Comparison of ENCODE assay signal across 21 cellular contexts in the genomic region with DNA sequence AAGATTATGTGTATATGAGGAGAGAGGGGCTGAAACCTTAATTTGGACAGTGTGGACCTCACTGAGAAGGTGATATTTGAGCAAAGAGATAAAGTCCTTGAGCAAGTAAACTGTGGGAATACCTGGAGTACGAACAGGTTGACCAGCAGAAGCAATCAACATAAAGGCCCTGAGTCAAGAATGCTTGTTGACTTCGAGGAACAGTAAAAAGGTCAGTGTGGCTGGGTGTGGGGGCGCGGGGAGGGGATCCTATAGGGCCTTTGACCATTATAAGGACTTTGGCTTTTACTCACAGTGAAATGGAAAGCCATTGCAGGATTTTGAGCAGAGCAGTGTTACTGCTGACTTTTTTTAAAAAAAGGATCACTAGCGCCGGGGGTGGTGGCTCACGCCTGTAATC. TPM values are rescaled to one million over a fixed set of nuclear protein-coding genes. Genes with fewer than 3 reads are reported as not detected.
DNase-seq lines count a peak whose midpoint lies in the region; ATAC-seq, FAIRE-seq and TF ChIP-seq lines count a peak whose summit lies in the region.
"Had no signal": no experiment of that assay in that cellular context is flagged by ENCODE, and none has a peak within 500 bp of the region (broad histone marks: within the 10 kb centered on the region; RNA-seq: fewer than 3 reads in every experiment).

No MANE protein-coding gene starts in this region.

- 26% methylated on average over 7 of the region's 7 CpGs for WGBS in HepG2 (ENCODE audit: low lambda C conversion rate)
- 83% methylated on average over 7 of the region's 7 CpGs for WGBS in right lobe of liver (ENCODE audit: insufficient coverage, low coverage, low lambda C conversion rate, missing lambda C conversion rate)

- H3K4me3 ChIP-seq in HepG2 (replicated peaks in 1 of 3; ENCODE audit: insufficient read depth in 1 of 3, low read depth in 2 of 3, low read length in 3 of 3), result no peak overlapping the region
- H3K4me3 ChIP-seq in right lobe of liver, result no peak overlapping the region
- H3K4me3 ChIP-seq in Caco-2 (ENCODE audit: low read depth, low read length), result no peak overlapping the region
- H3K4me3 ChIP-seq: BLaER1 had no signal

- POLR2A ChIA-PET in HepG2 (lab: Yijun Ruan, JAX), result no interaction called here
- POLR2A ChIA-PET in Caco-2 (lab: Charles Lee), result no interaction called here

- in situ Hi-C loops in HepG2 (cut with HindIII; ENCODE audit: extremely low pct_ligation_motif_present, low pct_unique_long_range_greater_than_20kb), result no loop called here

- no peaks in the 10 kb centered on the region for H4K20me1 ChIP-seq in HepG2 (ENCODE audit: insufficient read depth, low read length)
- H4K20me1 ChIP-seq: BLaER1 had no signal

- no peak for ATAC-seq in HepG2
- ATAC-seq in right lobe of liver, result no peak
- ATAC-seq in GM19452 (IDR thresholded peaks at IDR 0.05; ENCODE audit: unreplicated experiment), result no peak
- ATAC-seq in GM21619 (IDR thresholded peaks at IDR 0.05; ENCODE audit: unreplicated experiment), result no peak
- ATAC-seq: CD8-positive, alpha-beta T cell had no signal

- TF ChIP-seq POLR2A in HepG2 (IDR thresholded peaks at IDR 0.05; ENCODE audit: insufficient read depth in 1 of 2, low read depth in 2 of 2, low read length in 2 of 2) (no peak), right lobe of liver (IDR thresholded peaks at IDR 0.05) (no peak)

- H3K4me3 Mint-ChIP-seq in Caco-2 (ENCODE audit: unreplicated experiment), result no peak overlapping the region
- H3K4me3 Mint-ChIP-seq: CD4-positive, alpha-beta T cell; CD8-positive, alpha-beta T cell had no signal

- TF ChIP-seq RAD21 in HepG2 (CRISPR knock-in tag; IDR thresholded peaks at IDR 0.05), result no peak

- no peaks in the 10 kb centered on the region for H3K27me3 Mint-ChIP-seq in Caco-2 (ENCODE audit: insufficient read depth, unreplicated experiment)
- H3K27me3 Mint-ChIP-seq: CD4-positive, alpha-beta T cell had no signal

- H3K36me3 Mint-ChIP-seq in Caco-2 (ENCODE audit: insufficient read depth, unreplicated experiment), result no peaks in the 10 kb centered on the region
- H3K36me3 Mint-ChIP-seq: CD8-positive, alpha-beta T cell had no signal

- intact Hi-C loops in HepG2 (cut with micrococcal nuclease; ENCODE audit: unreplicated experiment) (no loop called here), right lobe of liver (cut with DNase I) (no loop called here), Caco-2 (cut with micrococcal nuclease; ENCODE audit: unreplicated experiment) (no loop called here)

- no peak overlapping the region for H2AFZ ChIP-seq in HepG2 (ENCODE audit: low read length)

- H3K9me3 ChIP-seq in HepG2 (ENCODE audit: low read length) (no peaks in the 10 kb centered on the region), right lobe of liver (no peaks in the 10 kb centered on the region), Caco-2 (no peaks in the 10 kb centered on the region)
- H3K9me3 ChIP-seq: BE2C, BLaER1 had no signal

- H3K27ac Mint-ChIP-seq in Caco-2 (ENCODE audit: unreplicated experiment), result peak overlapping the region; percentile 69
- H3K27ac Mint-ChIP-seq: CD4-positive, alpha-beta T cell; CD8-positive, alpha-beta T cell had no signal

- BruUV-seq in HepG2 (replicated peaks; lab: Mats Ljungman, UMichigan), result no TSS peak
- BruUV-seq in Caco-2 (replicated peaks; lab: Mats Ljungman, UMichigan), result no TSS peak

- peak; percentile 32 for FAIRE-seq in HepG2 (lab: Jason Lieb, UNC)
- FAIRE-seq: A204.1, D721Med, G401.6, GM12891, GM19239 had no signal

- TF ChIP-seq CTCF in HepG2 (CRISPR knock-in tag; IDR thresholded peaks at IDR 0.05) (no peak), right lobe of liver (IDR thresholded peaks at IDR 0.05) (no peak), Caco-2 (IDR thresholded peaks at IDR 0.05; ENCODE audit: insufficient read depth in 1 of 2, low read depth in 1 of 2, low read length in 1 of 2, severe bottlenecking in 1 of 2, unreplicated experiment in 1 of 2) (no peak), VCaP (conservative IDR thresholded peaks at IDR 0.05) (no peak)

- H3K27me3 ChIP-seq in HepG2 (ENCODE audit: control insufficient read depth in 1 of 2, insufficient read depth in 2 of 2, low read length in 2 of 2) (no peaks in the 10 kb centered on the region), right lobe of liver (no peaks in the 10 kb centered on the region), Caco-2 (replicated peaks; ENCODE audit: control insufficient read depth, insufficient read depth, low read length) (no peaks in the 10 kb centered on the region)
- H3K27me3 ChIP-seq: BE2C, BLaER1 had no signal

- DNase-seq in HepG2 (ENCODE audit: low spot score) (no peak), right lobe of liver (no peak), Caco-2 (peak in 1 of 2 experiments; percentile 50), SKM-1 (lab: John Stamatoyannopoulos, UW; ENCODE audit: unreplicated experiment) (no peak)
- DNase-seq: 8988T; ACHN; BE2C; C1 segment of cervical spinal cord; CD4-positive, alpha-beta T cell; CD8-positive, alpha-beta T cell; DMS79 treated with DMSO at 0.1 percent for 48 hours; GF-D8 had no signal

- TF ChIP-seq EP300 in HepG2 (IDR thresholded peaks at IDR 0.05; ENCODE audit: low read depth in 2 of 2, low read length in 2 of 2) (peak in 1 of 2 experiments; percentile 39; a peak in 1 of 4 replicates), HepG2 (CRISPR knock-in tag; IDR thresholded peaks at IDR 0.05; ENCODE audit: borderline replicate concordance) (no peak)

- H3K36me3 ChIP-seq in HepG2 (replicated peaks in 1 of 2; ENCODE audit: control insufficient read depth in 1 of 2, insufficient read depth in 2 of 2, low read length in 2 of 2), result no peaks in the 10 kb centered on the region
- no peaks in the 10 kb centered on the region for H3K36me3 ChIP-seq in right lobe of liver
- H3K36me3 ChIP-seq in Caco-2 (ENCODE audit: control insufficient read depth, insufficient read depth, low read length), result no peaks in the 10 kb centered on the region
- H3K36me3 ChIP-seq: BE2C, BLaER1 had no signal

- no peak overlapping the region for H3K9ac ChIP-seq in HepG2 (ENCODE audit: insufficient read depth, low read depth, low read length)
- H3K9ac ChIP-seq: BLaER1 had no signal

- peaks cover 42% of the 10 kb centered on the region for H3K4me1 Mint-ChIP-seq in Caco-2 (ENCODE audit: low read depth, unreplicated experiment)

- H3K27ac ChIP-seq in HepG2 (ENCODE audit: extremely low read length, insufficient read depth, low read length) (no peak overlapping the region), right lobe of liver (no peak overlapping the region), VCaP (peak overlapping the region; percentile 88)
- H3K27ac ChIP-seq: BLaER1 had no signal

- peaks cover 79% of the 10 kb centered on the region for H3K4me1 ChIP-seq in HepG2 (ENCODE audit: insufficient read depth, low read length)
- no peaks in the 10 kb centered on the region for H3K4me1 ChIP-seq in right lobe of liver
- peaks cover 36% of the 10 kb centered on the region for H3K4me1 ChIP-seq in Caco-2
- H3K4me1 ChIP-seq: BE2C, BLaER1 had no signal

- no peaks in the 10 kb centered on the region for H3K9me3 Mint-ChIP-seq in Caco-2 (ENCODE audit: unreplicated experiment)
- H3K9me3 Mint-ChIP-seq: CD4-positive, alpha-beta T cell; CD8-positive, alpha-beta T cell had no signal

- 0 out of 2 replicates have a peak overlapping the region, but pooled peaks have one; percentile 16 for H3K4me2 ChIP-seq in HepG2 (ENCODE audit: low read depth, low read length)
- H3K4me2 ChIP-seq: BLaER1 had no signal

- CTCF ChIA-PET in HepG2 (lab: Yijun Ruan, JAX; ENCODE audit: low intra/inter-chr PET ratio, low total read pairs) (no interaction called here), Caco-2 (lab: Charles Lee) (no interaction called here)

- H3K79me2 ChIP-seq in HepG2 (ENCODE audit: insufficient read depth, low read length), result no peaks in the 10 kb centered on the region

TF ChIP-seq in HepG2, 621 proteins besides CTCF, POLR2A, EP300 and RAD21 (continues in another document):
- TF ChIP-seq, protein P1, sequence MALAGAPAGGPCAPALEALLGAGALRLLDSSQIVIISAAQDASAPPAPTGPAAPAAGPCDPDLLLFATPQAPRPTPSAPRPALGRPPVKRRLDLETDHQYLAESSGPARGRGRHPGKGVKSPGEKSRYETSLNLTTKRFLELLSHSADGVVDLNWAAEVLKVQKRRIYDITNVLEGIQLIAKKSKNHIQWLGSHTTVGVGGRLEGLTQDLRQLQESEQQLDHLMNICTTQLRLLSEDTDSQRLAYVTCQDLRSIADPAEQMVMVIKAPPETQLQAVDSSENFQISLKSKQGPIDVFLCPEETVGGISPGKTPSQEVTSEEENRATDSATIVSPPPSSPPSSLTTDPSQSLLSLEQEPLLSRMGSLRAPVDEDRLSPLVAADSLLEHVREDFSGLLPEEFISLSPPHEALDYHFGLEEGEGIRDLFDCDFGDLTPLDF (CRISPR knock-in tag; IDR thresholded peaks at IDR 0.05), result no peak
- no peak for TF ChIP-seq KDM4B (CRISPR knock-in tag; IDR thresholded peaks at IDR 0.05)
- TF ChIP-seq HNF4G (IDR thresholded peaks at IDR 0.05; ENCODE audit: borderline replicate concordance, low read depth, low read length), result peak; percentile 59
- TF ChIP-seq HNF4G (CRISPR knock-in tag; IDR thresholded peaks at IDR 0.05; ENCODE audit: borderline replicate concordance, low read depth), result no peak

RNA-seq across cellular contexts. Expression of a gene that starts 34.7 kb away (rescaled TPM):
- total RNA-seq in HepG2 (2016; rRNA removed; fragmentation: Illumina TruSeq; extraction: Trizol) (38.1 and 42.0 TPM in 2 replicates), right lobe of liver (1 to 10 TPM; 3.8 to 9.2 (median 6.5) TPM), Caco-2 (2022) (145 and 151 TPM in 2 replicates)
- 3.3 and 5.2 TPM in 2 replicates for total RNA-seq in HepG2 (2016; cell fraction: cytosol; rRNA removed; fragmentation: Illumina TruSeq; extraction: Trizol; ENCODE audit: low read depth)
- 35.2 and 37.3 TPM in 2 replicates for total RNA-seq in HepG2 (2016; cell fraction: insoluble cytoplasmic fraction; rRNA removed; fragmentation: Illumina TruSeq; extraction: Trizol)
- total RNA-seq in HepG2 (2016; cell fraction: membrane; rRNA removed; fragmentation: Illumina TruSeq; extraction: Trizol), result 19.9 and 22.6 TPM in 2 replicates
- 29.6 and 34.5 TPM in 2 replicates for total RNA-seq in HepG2 (2016; cell fraction: nucleus; rRNA removed; fragmentation: Illumina TruSeq; extraction: Trizol)
- 16.9 and 29.1 TPM in 2 replicates for polyA plus RNA-seq in HepG2 (2011; rRNA removed)
- polyA plus RNA-seq in HepG2 (2011; cell fraction: cytosol; rRNA removed), result 19.3 and 19.9 TPM in 2 replicates
- polyA plus RNA-seq in HepG2 (2011; cell fraction: nucleus; rRNA removed), result 19.8 and 26.0 TPM in 2 replicates
- 9.9 and 26.1 TPM in 2 replicates for polyA plus RNA-seq in HepG2 (2012)
- polyA plus RNA-seq in HepG2 (2016; cell fraction: cytosol; fragmentation: Illumina TruSeq; extraction: Trizol; ENCODE audit: low read depth), result 1.6 and 1.8 TPM in 2 replicates
- polyA plus RNA-seq in HepG2 (2016; cell fraction: insoluble cytoplasmic fraction; fragmentation: Illumina TruSeq; extraction: Trizol; ENCODE audit: low read depth), result 32.1 and 32.9 TPM in 2 replicates
- polyA plus RNA-seq in HepG2 (2016; cell fraction: membrane; fragmentation: Illumina TruSeq; extraction: Trizol; ENCODE audit: low read depth), result 8.9 and 10.6 TPM in 2 replicates
- polyA plus RNA-seq in HepG2 (2016; cell fraction: nucleus; fragmentation: Illumina TruSeq; extraction: Trizol; ENCODE audit: insufficient read depth, low read depth), result 24.8 and 26.5 TPM in 2 replicates
- 8.3 and 68.0 TPM in 2 replicates for polyA minus RNA-seq in HepG2 (2011; rRNA and poly(A)+ RNA removed; ENCODE audit: low replicate concordance)
- polyA minus RNA-seq in HepG2 (2011; cell fraction: cytosol; rRNA and poly(A)+ RNA removed), result 32.6 and 42.5 TPM in 2 replicates
- 39.3 and 42.1 TPM in 2 replicates for polyA minus RNA-seq in HepG2 (2011; cell fraction: nucleus; rRNA and poly(A)+ RNA removed)
- total RNA-seq: CD4-positive, alpha-beta T cell; CD8-positive, alpha-beta T cell had no signal
